ENCODE assay signal across 11 cellular contexts in genomic region chr14:76950043-76951020, GRCh38.
A peak's percentile ranks its signal among the peaks of the same experiment; 100 is the strongest.
DNase-seq lines count a peak whose midpoint lies in the region; ATAC-seq and TF ChIP-seq lines count a peak whose summit lies in the region.
"Had no signal": no experiment of that assay in that cellular context is flagged by ENCODE, and none has a peak within 500 bp of the region (broad histone marks: within the 10 kb centered on the region; RNA-seq: fewer than 3 reads in every experiment).

No MANE protein-coding gene starts in this region.

- no peaks in the 10 kb centered on the region for H3K79me2 ChIP-seq in trophoblast cell (ENCODE audit: control insufficient read depth, insufficient read depth, low read length, poor library complexity)

- no peak overlapping the region for H2AK5ac ChIP-seq in trophoblast cell (ENCODE audit: low read length)

- peak overlapping the region; percentile 74 for H2BK12ac ChIP-seq in trophoblast cell (ENCODE audit: low read length)

- H3K27ac ChIP-seq in C4-2B = peak overlapping the region; percentile 2; the same call in 1 of the 2 replicates
- H3K27ac ChIP-seq in epithelial cell of prostate = peak overlapping the region; percentile 23
- H3K27ac ChIP-seq in trophoblast cell (ENCODE audit: low read depth, low read length) = no peak overlapping the region
- H3K27ac ChIP-seq: SJSA1 had no signal

- H4K12ac ChIP-seq in trophoblast cell (ENCODE audit: low read depth, low read length) = no peak overlapping the region

- H3K4ac ChIP-seq in trophoblast cell (ENCODE audit: low read depth, low read length) = no peak overlapping the region

- H4K8ac ChIP-seq in trophoblast cell (ENCODE audit: low read depth, low read length) = no peak overlapping the region

- H3K18ac ChIP-seq in trophoblast cell (ENCODE audit: low read length) = no peak overlapping the region

- H3K36me3 ChIP-seq in trophoblast cell (ENCODE audit: control insufficient read depth in 1 of 2, insufficient read depth in 2 of 2, low read length in 2 of 2) (no peaks in the 10 kb centered on the region), BE2C (no peaks in the 10 kb centered on the region)
- H3K36me3 ChIP-seq: SJSA1 had no signal

- ATAC-seq in HG03039 (IDR thresholded peaks at IDR 0.05; ENCODE audit: unreplicated experiment) = no peak

- H3K4me1 ChIP-seq in trophoblast cell (ENCODE audit: control insufficient read depth in 1 of 2, insufficient read depth in 2 of 2, low read length in 2 of 2) (peaks cover 18 to 26% of the 10 kb centered on the region in 2 experiments), BE2C (peaks cover 56% of the 10 kb centered on the region)

- H3K4me2 ChIP-seq in trophoblast cell (ENCODE audit: low read length) = no peak overlapping the region

- peaks cover 13% of the 10 kb centered on the region for H3K79me1 ChIP-seq in trophoblast cell (ENCODE audit: low read length)

- H3K4me3 ChIP-seq in trophoblast cell (ENCODE audit: low read depth, low read length) (no peak overlapping the region), BE2C (ENCODE audit: low read depth, low read length) (no peak overlapping the region)
- H3K4me3 ChIP-seq: SJSA1 had no signal

- no peak overlapping the region for H3K9ac ChIP-seq in trophoblast cell (ENCODE audit: low read length)

- WGBS in trophoblast cell (ENCODE audit: extremely low coverage, insufficient coverage, insufficient read length) = no CpG with 5 or more reads among the region's 14 CpGs

- no peak overlapping the region for H3K14ac ChIP-seq in trophoblast cell (ENCODE audit: low read length)

- H4K91ac ChIP-seq in trophoblast cell (ENCODE audit: low read depth, low read length) = no peak overlapping the region

- DNase-seq in M059J (ENCODE audit: low read depth) (peak; percentile 85), epithelial cell of prostate (ENCODE audit: low read depth, low spot score) (no peak), trophoblast cell (peak in 1 of 2 donors; percentile 53), OCI-M1 (lab: John Stamatoyannopoulos, UW) (no peak), SW 1271 (lab: John Stamatoyannopoulos, UW) (no peak), BE2C (no peak)
- DNase-seq: activated T-cell treated with anti-CD3 and anti-CD28 coated beads, Interleukin-2, amount 50 U/mL, for 1 hour; NCI-H1105 had no signal

- no peak overlapping the region for H2BK120ac ChIP-seq in trophoblast cell (ENCODE audit: insufficient read depth, low read length, poor library complexity)

- no peak overlapping the region for H2BK5ac ChIP-seq in trophoblast cell (ENCODE audit: low read depth, low read length, poor library complexity)

- peaks cover 4% of the 10 kb centered on the region for H3K9me3 ChIP-seq in trophoblast cell (ENCODE audit: insufficient read depth, low read depth, low read length)
- H3K9me3 ChIP-seq in BE2C = no peaks in the 10 kb centered on the region
- H3K9me3 ChIP-seq: SJSA1 had no signal

- H3K23ac ChIP-seq in trophoblast cell (ENCODE audit: low read length) = no peak overlapping the region

- TF ChIP-seq CTCF in C4-2B (conservative IDR thresholded peaks at IDR 0.05) (no peak), BE2C (IDR thresholded peaks at IDR 0.05; ENCODE audit: low read depth, low read length) (no peak)

- no peak overlapping the region for H2AFZ ChIP-seq in trophoblast cell (ENCODE audit: insufficient read depth, low read length, poor library complexity)

- H3K27me3 ChIP-seq in trophoblast cell (ENCODE audit: insufficient read depth, low read length) (no peaks in the 10 kb centered on the region), BE2C (no peaks in the 10 kb centered on the region)
- H3K27me3 ChIP-seq: SJSA1 had no signal
